Comparison of ENCODE assay signal across 17 cellular contexts in the genomic region with DNA sequence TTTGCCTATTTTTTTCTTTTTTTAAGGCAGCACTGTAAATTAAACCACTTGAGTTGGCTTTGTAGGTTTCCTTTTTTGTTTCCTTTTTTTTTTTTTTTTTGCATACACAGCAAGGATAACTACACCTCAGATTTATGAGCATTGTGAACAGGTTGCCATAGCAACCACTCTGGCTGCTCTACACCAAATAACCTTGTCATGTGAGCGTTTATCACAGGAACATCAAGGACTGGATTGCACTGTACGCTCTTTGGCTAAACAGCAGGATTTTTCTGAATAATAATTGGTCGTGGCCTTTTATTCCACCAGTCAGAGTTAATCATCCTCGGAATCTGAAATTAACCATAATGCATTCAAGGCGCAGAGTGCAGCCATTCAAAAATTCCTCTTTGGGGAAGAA.
DNase-seq lines count a peak whose midpoint lies in the region; ATAC-seq, FAIRE-seq and TF ChIP-seq lines count a peak whose summit lies in the region.
"Had no signal": no experiment of that assay in that cellular context is flagged by ENCODE, and none has a peak within 500 bp of the region (broad histone marks: within the 10 kb centered on the region; RNA-seq: fewer than 3 reads in every experiment).

No MANE protein-coding gene starts in this region.

- no peak for ATAC-seq in CD4-positive, alpha-beta T cell (ENCODE audit: poor library complexity)
- ATAC-seq: A549; activated T-cell treated with anti-CD3 and anti-CD28 coated beads, Interleukin-2, amount 50 U/mL, for 72 hours; upper lobe of right lung had no signal

- no peaks in the 10 kb centered on the region for H3K27me3 ChIP-seq in testis
- no peaks in the 10 kb centered on the region for H3K27me3 ChIP-seq in CD4-positive, alpha-beta T cell (ENCODE audit: control insufficient read depth, insufficient read depth, low read length)
- H3K27me3 ChIP-seq: right lobe of liver, upper lobe of right lung had no signal

- H3K4me1 ChIP-seq in testis = peaks cover 7% of the 10 kb centered on the region
- H3K4me1 ChIP-seq: A549, right lobe of liver, upper lobe of right lung had no signal

- H3K36me3 ChIP-seq in testis (ENCODE audit: low read depth, missing control alignments) = no peaks in the 10 kb centered on the region
- H3K36me3 ChIP-seq: right lobe of liver, upper lobe of right lung had no signal

- no peaks in the 10 kb centered on the region for H3K4me1 Mint-ChIP-seq in CD4-positive, alpha-beta T cell (ENCODE audit: low read depth)
- H3K4me1 Mint-ChIP-seq: memory B cell had no signal

- no peak overlapping the region for H3K27ac Mint-ChIP-seq in CD4-positive, alpha-beta T cell
- H3K27ac Mint-ChIP-seq: activated T-cell treated with anti-CD3 and anti-CD28 coated beads, Interleukin-2, amount 50 U/mL, for 72 hours; memory B cell had no signal

- no peak overlapping the region for H3K4me3 ChIP-seq in testis
- H3K4me3 ChIP-seq: A549, right lobe of liver, upper lobe of right lung had no signal

- peaks cover 10% of the 10 kb centered on the region for H3K27me3 Mint-ChIP-seq in CD4-positive, alpha-beta T cell

- no peak overlapping the region for H3K27ac ChIP-seq in testis
- H3K27ac ChIP-seq in CD4-positive, alpha-beta T cell (ENCODE audit: low read depth, low read length) = no peak overlapping the region
- H3K27ac ChIP-seq: A549, KMS-11, right lobe of liver, upper lobe of right lung had no signal

- WGBS in testis, 2 donors = 36 to 49% methylated on average over 5 of the region's 5 CpGs

- intact Hi-C loops in testis (cut with DNase I; ENCODE audit: low total_unique reads) = no loop called here
- intact Hi-C loops in CD4-positive, alpha-beta T cell (cut with DNase I, micrococcal nuclease) = no loop called here

- TF ChIP-seq POLR2A in testis (IDR thresholded peaks at IDR 0.05) = no peak

- CTCF ChIA-PET in CD4-positive, alpha-beta T cell (lab: Charles Lee) = no interaction called here

- TF ChIP-seq CTCF in testis (IDR thresholded peaks at IDR 0.05) = no peak
- no peak for TF ChIP-seq CTCF in CD4-positive, alpha-beta T cell (IDR thresholded peaks at IDR 0.05)

- peak; percentile 66 for FAIRE-seq in endometrium (lab: Jason Lieb, UNC)
- FAIRE-seq: A549, frontal cortex had no signal

- H3K9me3 Mint-ChIP-seq in CD4-positive, alpha-beta T cell = no peaks in the 10 kb centered on the region
- H3K9me3 Mint-ChIP-seq: activated T-cell treated with anti-CD3 and anti-CD28 coated beads, Interleukin-2, amount 50 U/mL, for 72 hours; memory B cell had no signal

- H3K9me3 ChIP-seq in testis = no peaks in the 10 kb centered on the region
- no peaks in the 10 kb centered on the region for H3K9me3 ChIP-seq in CD4-positive, alpha-beta T cell (ENCODE audit: control insufficient read depth, low read length)
- H3K9me3 ChIP-seq: A549, right lobe of liver, upper lobe of right lung had no signal

- POLR2A ChIA-PET in CD4-positive, alpha-beta T cell (lab: Charles Lee) = no interaction called here

- peak; percentile 94 for DNase-seq in NCI-H2107 (lab: John Stamatoyannopoulos, UW)
- no peak for DNase-seq in NCI-H2107 treated with DMSO at 0.1 percent for 48 hours (lab: John Stamatoyannopoulos, UW; ENCODE audit: unreplicated experiment)
- DNase-seq in NCI-H345 treated with DMSO at 0.1 percent for 48 hours (lab: John Stamatoyannopoulos, UW; ENCODE audit: unreplicated experiment) = peak; percentile 69
- peak; percentile 43 for DNase-seq in testis
- DNase-seq in NCI-H226 = no peak
- DNase-seq in CD4-positive, alpha-beta T cell = no peak
- no peak for DNase-seq in activated CD4-positive, alpha-beta T cell treated with anti-CD3 and anti-CD28 coated beads for 48 hours
- DNase-seq: activated T-cell treated with anti-CD3 and anti-CD28 coated beads, Interleukin-2, amount 50 U/mL, for 72 hours; GOT3; right lobe of liver; RPMI8226; upper lobe of right lung had no signal

- no peaks in the 10 kb centered on the region for H3K36me3 Mint-ChIP-seq in CD4-positive, alpha-beta T cell (ENCODE audit: low read depth)
- H3K36me3 Mint-ChIP-seq: memory B cell had no signal

- no peak overlapping the region for H3K4me3 Mint-ChIP-seq in CD4-positive, alpha-beta T cell
- H3K4me3 Mint-ChIP-seq: activated T-cell treated with anti-CD3 and anti-CD28 coated beads, Interleukin-2, amount 50 U/mL, for 72 hours; memory B cell had no signal

Comparison
In these comparisons a context has a peak if more than half of its experiments do, and no peak if none do; other contexts are left out.
1. DNase-seq: peak in NCI-H2107 (single experiment), NCI-H345 treated with DMSO at 0.1 percent for 48 hours (single experiment) and testis (single experiment); none in NCI-H2107 treated with DMSO at 0.1 percent for 48 hours (single experiment), NCI-H226 (single experiment), CD4-positive, alpha-beta T cell (0 of 10) and activated CD4-positive, alpha-beta T cell treated with anti-CD3 and anti-CD28 coated beads for 48 hours (single experiment).